Comparison of ENCODE assay signal across 23 cellular contexts in genomic region chr11:3128356-3129180, GRCh38. TPM values are rescaled to one million over a fixed set of nuclear protein-coding genes. Genes with fewer than 3 reads are reported as not detected.
A peak's percentile ranks its signal among the peaks of the same experiment; 100 is the strongest.
DNase-seq lines count a peak whose midpoint lies in the region; ATAC-seq and TF ChIP-seq lines count a peak whose summit lies in the region.
"Had no signal": no experiment of that assay in that cellular context is flagged by ENCODE, and none has a peak within 500 bp of the region (broad histone marks: within the 10 kb centered on the region; RNA-seq: fewer than 3 reads in every experiment).

No MANE protein-coding gene starts in this region.

- no peak overlapping the region for H4K91ac ChIP-seq in neuronal stem cell (ENCODE audit: low read depth, low read length, poor library complexity)

- no peak overlapping the region for H3K4me3 Mint-ChIP-seq in T-helper 17 cell
- no peak overlapping the region for H3K4me3 Mint-ChIP-seq in naive thymus-derived CD4-positive, alpha-beta T cell
- H3K4me3 Mint-ChIP-seq: activated CD4-positive, alpha-beta memory T cell treated with anti-CD3 and anti-CD28 coated beads, Interleukin-2, amount 10 ng/mL, durations not matched to agents 7 days and 5 days; activated T-helper 17 cell treated with anti-CD3 and anti-CD28 coated beads, Interleukin-2, amount 50 U/mL, for 72 hours; stimulated activated memory B cell treated with anti-CD40 and anti-IgM and Interleukin-4, amounts not matched to agents 10 μg/mL and 1 μg/mL and 100 μg/mL, for 72 hours had no signal

- H2BK12ac ChIP-seq in neuronal stem cell (ENCODE audit: low read length) = no peak overlapping the region

- no peaks in the 10 kb centered on the region for H3K27me3 Mint-ChIP-seq in T-helper 17 cell
- no peaks in the 10 kb centered on the region for H3K27me3 Mint-ChIP-seq in naive thymus-derived CD4-positive, alpha-beta T cell
- H3K27me3 Mint-ChIP-seq: activated CD4-positive, alpha-beta memory T cell treated with anti-CD3 and anti-CD28 coated beads, Interleukin-2, amount 10 ng/mL, durations not matched to agents 7 days and 5 days; activated T-helper 17 cell treated with anti-CD3 and anti-CD28 coated beads, Interleukin-2, amount 50 U/mL, for 72 hours had no signal

- no peak overlapping the region for H3K27ac Mint-ChIP-seq in T-helper 17 cell
- H3K27ac Mint-ChIP-seq in naive thymus-derived CD4-positive, alpha-beta T cell = no peak overlapping the region
- H3K27ac Mint-ChIP-seq: activated CD4-positive, alpha-beta memory T cell treated with anti-CD3 and anti-CD28 coated beads, Interleukin-2, amount 10 ng/mL, durations not matched to agents 7 days and 5 days; activated T-helper 17 cell treated with anti-CD3 and anti-CD28 coated beads, Interleukin-2, amount 50 U/mL, for 72 hours; stimulated activated memory B cell treated with anti-CD40 and anti-IgM and Interleukin-4, amounts not matched to agents 10 μg/mL and 1 μg/mL and 100 μg/mL, for 72 hours had no signal

- no peaks in the 10 kb centered on the region for H3K9me3 ChIP-seq in BE2C
- H3K9me3 ChIP-seq in T-helper 17 cell (ENCODE audit: control insufficient read depth, low read length, poor library complexity, severe bottlenecking) = no peaks in the 10 kb centered on the region
- H3K9me3 ChIP-seq in neuronal stem cell (replicated peaks in 1 of 2; ENCODE audit: control insufficient read depth in 2 of 2, insufficient read depth in 1 of 2, low read depth in 1 of 2, low read length in 2 of 2) = no peaks in the 10 kb centered on the region
- no peaks in the 10 kb centered on the region for H3K9me3 ChIP-seq in smooth muscle cell (replicated peaks; ENCODE audit: low read depth)
- H3K9me3 ChIP-seq in naive thymus-derived CD4-positive, alpha-beta T cell (ENCODE audit: control insufficient read depth in 2 of 3, low read length in 3 of 3) = no peaks in the 10 kb centered on the region
- H3K9me3 ChIP-seq: upper lobe of left lung had no signal

- H4K20me1 ChIP-seq in smooth muscle cell (ENCODE audit: low read depth) = peaks cover 78% of the 10 kb centered on the region

- CTCF ChIA-PET in naive thymus-derived CD4-positive, alpha-beta T cell (lab: Charles Lee) = no interaction called here

- TF ChIP-seq CTCF in BE2C (IDR thresholded peaks at IDR 0.05; ENCODE audit: low read depth, low read length) = no peak
- no peak for TF ChIP-seq CTCF in smooth muscle cell (IDR thresholded peaks at IDR 0.05; ENCODE audit: borderline replicate concordance, insufficient read depth, poor library complexity, severe bottlenecking)
- TF ChIP-seq CTCF in foreskin fibroblast (IDR thresholded peaks at IDR 0.05; ENCODE audit: low read depth, low read length) = no peak

- POLR2A ChIA-PET in naive thymus-derived CD4-positive, alpha-beta T cell (lab: Charles Lee) = no interaction called here

- H3K79me2 ChIP-seq in smooth muscle cell (ENCODE audit: low read depth) = no peaks in the 10 kb centered on the region

- DNase-seq in BE2C (peak; percentile 2), T-helper 17 cell (peak in 2 of 3 donors; percentile 3 to 6), left ventricle myocardium superior (peak; percentile 25), neuronal stem cell (ENCODE audit: low spot score) (no peak), smooth muscle cell (lab: John Stamatoyannopoulos, UW; ENCODE audit: unreplicated experiment) (no peak), foreskin fibroblast (no peak)
- no peak for DNase-seq in naive thymus-derived CD4-positive, alpha-beta T cell
- DNase-seq: activated CD4-positive, alpha-beta memory T cell treated with anti-CD3 and anti-CD28 coated beads, Interleukin-2, amount 10 ng/mL, durations not matched to agents 7 days and 5 days; activated CD4-positive, CD25-positive, alpha-beta regulatory T cell treated with anti-CD3 and anti-CD28 coated beads, Interleukin-2, amount 50 U/mL, for 72 hours; Calu3; kidney glomerular epithelial cell; MM.1S; NCI-H1417 treated with DMSO at 0.1 percent for 48 hours; NCI-H2081 treated with DMSO at 0.1 percent for 48 hours; NCI-H226; NCI-H69; stimulated activated CD4-positive, alpha-beta T cell treated with anti-CD3 and anti-CD28 coated beads, Interleukin-2, amount 100 ng/mL, for 48 hours; substantia nigra had no signal

- H3K4me3 ChIP-seq in BE2C (ENCODE audit: low read depth, low read length) (no peak overlapping the region), neuronal stem cell (ENCODE audit: low read length in 2 of 2) (no peak overlapping the region), smooth muscle cell (no peak overlapping the region), foreskin fibroblast (ENCODE audit: low read depth in 1 of 2, low read length in 2 of 2) (no peak overlapping the region)
- no peak overlapping the region for H3K4me3 ChIP-seq in naive thymus-derived CD4-positive, alpha-beta T cell (ENCODE audit: low read length)
- H3K4me3 ChIP-seq: upper lobe of left lung had no signal

- H3K79me1 ChIP-seq in neuronal stem cell (ENCODE audit: low read depth, low read length) = peaks cover 13% of the 10 kb centered on the region

- H3K27ac ChIP-seq in neuronal stem cell (replicated peaks; ENCODE audit: low read length) (no peak overlapping the region), smooth muscle cell (ENCODE audit: low read depth) (no peak overlapping the region)
- H3K27ac ChIP-seq in naive thymus-derived CD4-positive, alpha-beta T cell (ENCODE audit: low read depth, low read length) = no peak overlapping the region
- H3K27ac ChIP-seq: KMS-11 had no signal

- H3K4me1 Mint-ChIP-seq in T-helper 17 cell = no peaks in the 10 kb centered on the region
- peaks cover 0 to 12% (median 0%) of the 10 kb centered on the region in 7 donors for H3K4me1 Mint-ChIP-seq in naive thymus-derived CD4-positive, alpha-beta T cell
- H3K4me1 Mint-ChIP-seq: activated CD4-positive, alpha-beta memory T cell treated with anti-CD3 and anti-CD28 coated beads, Interleukin-2, amount 10 ng/mL, durations not matched to agents 7 days and 5 days; activated T-helper 17 cell treated with anti-CD3 and anti-CD28 coated beads, Interleukin-2, amount 50 U/mL, for 72 hours; stimulated activated memory B cell treated with anti-CD40 and anti-IgM and Interleukin-4, amounts not matched to agents 10 μg/mL and 1 μg/mL and 100 μg/mL, for 72 hours had no signal

- H2BK5ac ChIP-seq in neuronal stem cell (ENCODE audit: low read length) = peak overlapping the region; percentile 39

- intact Hi-C loops in left ventricle myocardium superior (cut with micrococcal nuclease) = no loop called here
- intact Hi-C loops in naive thymus-derived CD4-positive, alpha-beta T cell (cut with micrococcal nuclease) = no loop called here

- H2AK5ac ChIP-seq in neuronal stem cell (ENCODE audit: low read depth, low read length) = no peak overlapping the region

- no peak overlapping the region for H3K18ac ChIP-seq in neuronal stem cell (ENCODE audit: low read length)

- H3K36me3 Mint-ChIP-seq in T-helper 17 cell (ENCODE audit: low read depth) = no peaks in the 10 kb centered on the region
- no peaks in the 10 kb centered on the region for H3K36me3 Mint-ChIP-seq in naive thymus-derived CD4-positive, alpha-beta T cell
- H3K36me3 Mint-ChIP-seq: stimulated activated memory B cell treated with anti-CD40 and anti-IgM and Interleukin-4, amounts not matched to agents 10 μg/mL and 1 μg/mL and 100 μg/mL, for 72 hours had no signal

- H3K9me3 Mint-ChIP-seq in naive thymus-derived CD4-positive, alpha-beta T cell = peaks cover 0 to 2% (median 0%) of the 10 kb centered on the region in 11 donors
- H3K9me3 Mint-ChIP-seq: activated CD4-positive, alpha-beta memory T cell treated with anti-CD3 and anti-CD28 coated beads, Interleukin-2, amount 10 ng/mL, durations not matched to agents 7 days and 5 days; activated T-helper 17 cell treated with anti-CD3 and anti-CD28 coated beads, Interleukin-2, amount 50 U/mL, for 72 hours had no signal

- H3K36me3 ChIP-seq in BE2C (no peaks in the 10 kb centered on the region), neuronal stem cell (replicated peaks in 1 of 2; ENCODE audit: control insufficient read depth in 2 of 2, insufficient read depth in 2 of 2, low read length in 2 of 2) (peaks cover 4 to 26% of the 10 kb centered on the region in 2 donors), smooth muscle cell (ENCODE audit: low read depth) (no peaks in the 10 kb centered on the region)
- no peaks in the 10 kb centered on the region for H3K36me3 ChIP-seq in naive thymus-derived CD4-positive, alpha-beta T cell (ENCODE audit: control insufficient read depth in 2 of 3, insufficient read depth in 3 of 3, low read length in 3 of 3)

- WGBS in neuronal stem cell (ENCODE audit: extremely low coverage in 2 of 2, insufficient read length in 2 of 2, insufficient replicate concordance in 1 of 2), 2 donors = no CpG with 5 or more reads among the region's 19 CpGs
- 95% methylated on average over 19 of the region's 19 CpGs for WGBS in smooth muscle cell (ENCODE audit: low lambda C conversion rate)

- no peak overlapping the region for H2BK120ac ChIP-seq in neuronal stem cell (ENCODE audit: low read depth, low read length)

- H3K4me1 ChIP-seq in BE2C (no peaks in the 10 kb centered on the region), neuronal stem cell (ENCODE audit: control insufficient read depth in 2 of 2, insufficient read depth in 1 of 2, low read depth in 1 of 2, low read length in 2 of 2) (no peaks in the 10 kb centered on the region), smooth muscle cell (ENCODE audit: low read depth) (no peaks in the 10 kb centered on the region)
- no peaks in the 10 kb centered on the region for H3K4me1 ChIP-seq in naive thymus-derived CD4-positive, alpha-beta T cell (ENCODE audit: control insufficient read depth in 2 of 2, insufficient read depth in 2 of 2, low read length in 2 of 2)

- H3K9ac ChIP-seq in neuronal stem cell (ENCODE audit: low read depth, low read length, poor library complexity) = no peak overlapping the region
- H3K9ac ChIP-seq in smooth muscle cell (ENCODE audit: low read depth) = no peak overlapping the region
- H3K9ac ChIP-seq: KMS-11 had no signal

- H3F3A ChIP-seq in smooth muscle cell (ENCODE audit: low read depth) = no peaks in the 10 kb centered on the region

- no peak for ATAC-seq in T-helper 17 cell
- no peak for ATAC-seq in left ventricle myocardium superior
- ATAC-seq in naive thymus-derived CD4-positive, alpha-beta T cell = no peak
- no peak for ATAC-seq in GM21717 (IDR thresholded peaks at IDR 0.05; ENCODE audit: unreplicated experiment)
- ATAC-seq: activated T-helper 17 cell treated with anti-CD3 and anti-CD28 coated beads, Interleukin-2, amount 50 U/mL, for 72 hours; stimulated activated memory B cell treated with anti-CD40 and anti-IgM and Interleukin-4, amounts not matched to agents 10 μg/mL and 1 μg/mL and 100 μg/mL, for 72 hours had no signal

- peak overlapping the region; percentile 31 for H3K14ac ChIP-seq in neuronal stem cell (ENCODE audit: low read length)

- H2AFZ ChIP-seq in neuronal stem cell (ENCODE audit: low read length) = no peak overlapping the region
- no peak overlapping the region for H2AFZ ChIP-seq in smooth muscle cell (ENCODE audit: low read depth)

- H3K4ac ChIP-seq in neuronal stem cell (ENCODE audit: low read length) = no peak overlapping the region

- H3K27me3 ChIP-seq in BE2C (no peaks in the 10 kb centered on the region), neuronal stem cell (ENCODE audit: control insufficient read depth in 3 of 3, insufficient read depth in 3 of 3, low read depth in 1 of 3, low read length in 3 of 3) (no peaks in the 10 kb centered on the region), smooth muscle cell (ENCODE audit: low read depth) (no peaks in the 10 kb centered on the region)
- H3K27me3 ChIP-seq in naive thymus-derived CD4-positive, alpha-beta T cell (ENCODE audit: control insufficient read depth in 2 of 2, insufficient read depth in 2 of 2, low read length in 2 of 2) = no peaks in the 10 kb centered on the region
- H3K27me3 ChIP-seq: upper lobe of left lung had no signal

- H3K23ac ChIP-seq in neuronal stem cell (ENCODE audit: low read depth, low read length, poor library complexity) = peak overlapping the region; percentile 44

- H2BK15ac ChIP-seq in neuronal stem cell (ENCODE audit: low read length) = no peak overlapping the region

- H4K8ac ChIP-seq in neuronal stem cell (ENCODE audit: low read depth, low read length) = no peak overlapping the region

- H3K4me2 ChIP-seq in neuronal stem cell (ENCODE audit: insufficient read depth, low read length, poor library complexity, severe bottlenecking) (no peak overlapping the region), smooth muscle cell (no peak overlapping the region)
- H3K4me2 ChIP-seq: KMS-11 had no signal

RNA-seq across cellular contexts. Expression of gene OSBPL5, which starts 36.5 kb away (rescaled TPM):
- 6.4 TPM for polyA plus RNA-seq in BE2C (2012; ENCODE audit: insufficient read depth, insufficient read length, low read depth)
- 1 to 10 TPM; 6.8 to 8.1 TPM for total RNA-seq in T-helper 17 cell
- 15.9 TPM for total RNA-seq in left ventricle myocardium superior
- 9.5 TPM for polyA plus RNA-seq in neuronal stem cell (2013, experiment 1 of 2)
- 9.7 TPM for polyA plus RNA-seq in neuronal stem cell (2013, experiment 2 of 2)
- 24.2 and 27.3 TPM in 2 replicates for total RNA-seq in smooth muscle cell
- 43.4 and 46.0 TPM in 2 replicates for polyA plus RNA-seq in smooth muscle cell
- 10 to 100 TPM in 2 of 5 experiments, 1 to 10 TPM in 3; 3.7 to 76.7 (median 6.5) TPM for total RNA-seq in naive thymus-derived CD4-positive, alpha-beta T cell
- polyA plus RNA-seq in naive thymus-derived CD4-positive, alpha-beta T cell = 1 to 10 TPM in 1 of 2 donors, under 1 TPM in 1; 0.51 to 2.7 TPM

Comparison
In these comparisons a context has a peak if more than half of its experiments do, and no peak if none do; other contexts are left out.
1. DNase-seq: peak in BE2C (single experiment), T-helper 17 cell (2 of 3) and left ventricle myocardium superior (single experiment); none in neuronal stem cell (single experiment), smooth muscle cell (single experiment), foreskin fibroblast (0 of 2) and naive thymus-derived CD4-positive, alpha-beta T cell (0 of 9).